Comparison of ENCODE assay signal across 18 cellular contexts in genomic region chr5:34977934-34978616, GRCh38. TPM values are rescaled to one million over a fixed set of nuclear protein-coding genes. Genes with fewer than 3 reads are reported as not detected.
DNase-seq lines count a peak whose midpoint lies in the region; ATAC-seq, FAIRE-seq and TF ChIP-seq lines count a peak whose summit lies in the region.
"Had no signal": no experiment of that assay in that cellular context is flagged by ENCODE, and none has a peak within 500 bp of the region (broad histone marks: within the 10 kb centered on the region; RNA-seq: fewer than 3 reads in every experiment).

No MANE protein-coding gene starts in this region.

- H3K9me3 Mint-ChIP-seq in activated naive CD4-positive, alpha-beta T cell treated with anti-CD3 and anti-CD28 coated beads for 36 hours = peaks cover 9% of the 10 kb centered on the region

- peaks cover 1% of the 10 kb centered on the region for H3K36me3 Mint-ChIP-seq in activated naive CD4-positive, alpha-beta T cell treated with anti-CD3 and anti-CD28 coated beads for 36 hours (ENCODE audit: low read depth)

- FAIRE-seq in D721Med (lab: Jason Lieb, UNC) = no peak
- FAIRE-seq: bronchial epithelial cell, GM12892 had no signal

- CTCF ChIA-PET in activated naive CD4-positive, alpha-beta T cell treated with anti-CD3 and anti-CD28 coated beads for 36 hours (lab: Charles Lee) = interaction anchor here (0.6 to 1.4 kb wide), 2 partner anchors 24 to 246 kb away, joined by 4 to 6 read pairs; no protein-coding TSS in a partner anchor

- no peak overlapping the region for H3K27ac Mint-ChIP-seq in activated naive CD4-positive, alpha-beta T cell treated with anti-CD3 and anti-CD28 coated beads for 36 hours
- H3K27ac Mint-ChIP-seq: IgD-negative memory B cell; naive thymus-derived CD4-positive, alpha-beta T cell; stimulated activated naive CD8-positive, alpha-beta T cell treated with anti-CD3 and anti-CD28 coated beads, Interleukin-15, Interleukin-2, amounts not matched to agents 100 ng/mL and 50 ng/mL, for 24 hours had no signal

- ATAC-seq in GM19025 (IDR thresholded peaks at IDR 0.05; ENCODE audit: low read depth, unreplicated experiment) = peak; percentile 86
- peak; percentile 97 for ATAC-seq in GM21737 (IDR thresholded peaks at IDR 0.05; ENCODE audit: unreplicated experiment)
- peak; percentile 57 for ATAC-seq in HG03103 (IDR thresholded peaks at IDR 0.05; ENCODE audit: low read depth, unreplicated experiment)
- ATAC-seq: naive thymus-derived CD4-positive, alpha-beta T cell; right cardiac atrium had no signal

- H3K4me1 Mint-ChIP-seq in activated naive CD4-positive, alpha-beta T cell treated with anti-CD3 and anti-CD28 coated beads for 36 hours (ENCODE audit: low read depth) = no peaks in the 10 kb centered on the region
- H3K4me1 Mint-ChIP-seq: naive thymus-derived CD4-positive, alpha-beta T cell had no signal

- in situ Hi-C loops in GM13976 (cut with MboI; ENCODE audit: low sequenced_read_pairs, unreplicated experiment) = no loop called here

- intact Hi-C loops in activated naive CD4-positive, alpha-beta T cell treated with anti-CD3 and anti-CD28 coated beads for 36 hours (cut with micrococcal nuclease) = no loop called here

- H3K27me3 Mint-ChIP-seq in activated naive CD4-positive, alpha-beta T cell treated with anti-CD3 and anti-CD28 coated beads for 36 hours (ENCODE audit: low read depth) = peaks cover 2% of the 10 kb centered on the region

- no peak for TF ChIP-seq CTCF in GM13976 (IDR thresholded peaks at IDR 0.05; ENCODE audit: borderline replicate concordance, control extremely low read depth, extremely low read depth, insufficient read depth, missing control alignments)
- TF ChIP-seq CTCF in D721Med (IDR thresholded peaks at IDR 0.05; ENCODE audit: insufficient read depth, missing control alignments) = no peak

- no peak overlapping the region for H3K4me3 Mint-ChIP-seq in activated naive CD4-positive, alpha-beta T cell treated with anti-CD3 and anti-CD28 coated beads for 36 hours
- H3K4me3 Mint-ChIP-seq: IgD-negative memory B cell; naive thymus-derived CD4-positive, alpha-beta T cell; stimulated activated naive CD8-positive, alpha-beta T cell treated with anti-CD3 and anti-CD28 coated beads, Interleukin-15, Interleukin-2, amounts not matched to agents 100 ng/mL and 50 ng/mL, for 24 hours had no signal

- DNase-seq in left kidney (ENCODE audit: low read depth, low spot score) = peak; percentile 60
- DNase-seq in GM13976 (ENCODE audit: low spot score) = no peak
- DNase-seq in D721Med (ENCODE audit: insufficient read length, low spot score) = no peak
- DNase-seq in activated naive CD4-positive, alpha-beta T cell treated with anti-CD3 and anti-CD28 coated beads for 36 hours = no peak
- no peak for DNase-seq in RKO (ENCODE audit: low spot score)
- DNase-seq: activated naive CD4-positive, alpha-beta T cell treated with anti-CD3 and anti-CD28 coated beads, Interleukin-2, amount 50 U/mL, for 16 hours; foreskin melanocyte; naive thymus-derived CD4-positive, alpha-beta T cell; NCI-H1417 treated with DMSO at 0.1 percent for 48 hours; right cardiac atrium; stimulated activated CD4-positive, alpha-beta T cell treated with anti-CD3 and anti-CD28 coated beads, Interleukin-4, amount 100 ng/mL, for 1 hour had no signal

RNA-seq across cellular contexts. Expression of gene DNAJC21, which starts 48.7 kb away (rescaled TPM):
- total RNA-seq in activated naive CD4-positive, alpha-beta T cell treated with anti-CD3 and anti-CD28 coated beads for 36 hours = 10 to 100 TPM; 59.1 to 62.1 TPM
